Comparison of ENCODE assay signal across 20 cellular contexts in genomic region chr2:74538881-74539339, GRCh38. TPM values are rescaled to one million over a fixed set of nuclear protein-coding genes. Genes with fewer than 3 reads are reported as not detected.
DNase-seq lines count a peak whose midpoint lies in the region; ATAC-seq and TF ChIP-seq lines count a peak whose summit lies in the region.
"Had no signal": no experiment of that assay in that cellular context is flagged by ENCODE, and none has a peak within 500 bp of the region (broad histone marks: within the 10 kb centered on the region; RNA-seq: fewer than 3 reads in every experiment).

No MANE protein-coding gene starts in this region.

- H3K4me1 ChIP-seq in neutrophil (ENCODE audit: control insufficient read depth in 1 of 2, insufficient read depth in 1 of 2, low read depth in 1 of 2, low read length in 1 of 2), result peaks cover 15 to 23% of the 10 kb centered on the region in 2 experiments

- no peak for ATAC-seq in T-helper 17 cell
- ATAC-seq in esophagus mucosa, result no peak
- ATAC-seq in natural killer cell, result no peak
- ATAC-seq: naive thymus-derived CD8-positive, alpha-beta T cell had no signal

- H3K27me3 Mint-ChIP-seq in T-helper 17 cell, result peaks cover 54% of the 10 kb centered on the region
- H3K27me3 Mint-ChIP-seq in natural killer cell (ENCODE audit: low read depth in 2 of 2), result peaks cover 26 to 40% of the 10 kb centered on the region in 2 donors

- no peak overlapping the region for H3K27ac Mint-ChIP-seq in T-helper 17 cell
- H3K27ac Mint-ChIP-seq in natural killer cell, result no peak overlapping the region
- H3K27ac Mint-ChIP-seq: naive thymus-derived CD8-positive, alpha-beta T cell had no signal

- H3K27ac ChIP-seq in neutrophil (peak overlapping the region; percentile 63), WERI-Rb-1 (no peak overlapping the region)

- intact Hi-C loops in natural killer cell (cut with micrococcal nuclease), result no loop called here

- DNase-seq in GM10266 (ENCODE audit: extremely low spot score) (peak; percentile 58), GM20000 (ENCODE audit: low spot score) (peak; percentile 59), T-helper 17 cell (no peak), natural killer cell (no peak), WERI-Rb-1 (no peak)
- DNase-seq: activated CD4-positive, alpha-beta T cell treated with anti-CD3 and anti-CD28 coated beads, Interleukin-2, amount 50 U/mL, for 48 hours; activated naive CD4-positive, alpha-beta T cell; AML-193; Calu3; head of caudate nucleus; naive thymus-derived CD8-positive, alpha-beta T cell; NCI-H1694 treated with DMSO at 0.1 percent for 48 hours; NCI-H510A; stimulated activated CD4-positive, alpha-beta T cell treated with anti-CD3 and anti-CD28 coated beads, Interleukin-2, amount 100 ng/mL, for 48 hours had no signal

- no peaks in the 10 kb centered on the region for H3K27me3 ChIP-seq in neutrophil
- no peaks in the 10 kb centered on the region for H3K27me3 ChIP-seq in WERI-Rb-1 (ENCODE audit: insufficient read depth, low read depth, severe bottlenecking)

- H3K36me3 Mint-ChIP-seq in T-helper 17 cell (ENCODE audit: low read depth) (peaks cover 8% of the 10 kb centered on the region), natural killer cell (no peaks in the 10 kb centered on the region)

- H3K9me3 ChIP-seq in T-helper 17 cell (ENCODE audit: control insufficient read depth, low read length, poor library complexity, severe bottlenecking) (no peaks in the 10 kb centered on the region), neutrophil (no peaks in the 10 kb centered on the region), WERI-Rb-1 (ENCODE audit: severe bottlenecking) (no peaks in the 10 kb centered on the region)

- H3K36me3 ChIP-seq in neutrophil, result peaks cover 6% of the 10 kb centered on the region
- H3K36me3 ChIP-seq in WERI-Rb-1, result peaks cover 11% of the 10 kb centered on the region

- H3K4me3 ChIP-seq in neutrophil (ENCODE audit: low read depth in 1 of 2, low read length in 1 of 2) (peak overlapping the region; percentile 38 to 49), WERI-Rb-1 (ENCODE audit: low read depth, low read length) (no peak overlapping the region)

- H3K4me1 Mint-ChIP-seq in T-helper 17 cell, result peaks cover 2% of the 10 kb centered on the region
- H3K4me1 Mint-ChIP-seq in natural killer cell, result no peaks in the 10 kb centered on the region

- H3K4me3 Mint-ChIP-seq in T-helper 17 cell (peak overlapping the region; percentile 31), natural killer cell (no peak overlapping the region)

- H3K9me3 Mint-ChIP-seq in natural killer cell, result no peaks in the 10 kb centered on the region
- H3K9me3 Mint-ChIP-seq: naive thymus-derived CD8-positive, alpha-beta T cell had no signal

- TF ChIP-seq CTCF in GM10266 (IDR thresholded peaks at IDR 0.05; ENCODE audit: control insufficient read depth, insufficient read depth, low read depth, missing control alignments), result no peak
- TF ChIP-seq CTCF in GM20000 (IDR thresholded peaks at IDR 0.05; ENCODE audit: extremely low read depth, missing control alignments), result no peak
- no peak for TF ChIP-seq CTCF in neutrophil (IDR thresholded peaks at IDR 0.05)
- no peak for TF ChIP-seq CTCF in natural killer cell (IDR thresholded peaks at IDR 0.05)
- no peak for TF ChIP-seq CTCF in WERI-Rb-1 (IDR thresholded peaks at IDR 0.05; ENCODE audit: low read depth, low read length)

RNA-seq across cellular contexts. Expression of gene HTRA2, which starts 9.2 kb away (rescaled TPM):
- total RNA-seq in T-helper 17 cell (10 to 100 TPM; 18.5 to 21.4 TPM), esophagus mucosa (17.9 TPM), natural killer cell (10 to 100 TPM; 32.1 to 47.6 (median 45.2) TPM)

RNA-seq across cellular contexts. Expression of gene AUP1, which starts 9.4 kb away (rescaled TPM):
- total RNA-seq in T-helper 17 cell (100 to 1,000 TPM; 139 to 153 TPM), esophagus mucosa (74.2 TPM), natural killer cell (100 to 1,000 TPM; 234 to 242 (median 237) TPM)

RNA-seq across cellular contexts. Expression of gene DQX1, which starts 12.9 kb away (rescaled TPM):
- total RNA-seq in T-helper 17 cell (under 1 TPM in 1 of 2 donors, not detected in 1; 0.23 TPM), esophagus mucosa (5.6 TPM), natural killer cell (under 1 TPM in 2 of 3 donors, not detected in 1; 0.21 to 0.43 TPM)
- total RNA-seq: fibroblast of lung, lung microvascular endothelial cell, M059J, skeletal muscle tissue had no signal

RNA-seq across cellular contexts. Expression of gene LOXL3, which starts 14.8 kb away (rescaled TPM):
- total RNA-seq in T-helper 17 cell (1 to 10 TPM in 1 of 2 donors, under 1 TPM in 1; 0.75 to 2.0 TPM), esophagus mucosa (0.52 TPM), natural killer cell (1 to 10 TPM in 1 of 3 donors, under 1 TPM in 2; 0.43 to 2.0 (median 0.93) TPM)

RNA-seq across cellular contexts. Expression of gene DOK1, which starts 15.6 kb away (rescaled TPM):
- total RNA-seq in T-helper 17 cell (10 to 100 TPM in 1 of 2 donors, 1 to 10 TPM in 1; 8.3 to 14.6 TPM), esophagus mucosa (0.56 TPM), natural killer cell (10 to 100 TPM; 17.4 to 24.9 (median 23.9) TPM)

Comparison
In these comparisons a context has a peak if more than half of its experiments do, and no peak if none do; other contexts are left out.
1. DNase-seq: peak in GM10266 (single experiment) and GM20000 (single experiment); none in T-helper 17 cell (0 of 3), natural killer cell (single experiment) and WERI-Rb-1 (single experiment).